Comparison of ENCODE assay signal across 9 cellular contexts in the genomic region with DNA sequence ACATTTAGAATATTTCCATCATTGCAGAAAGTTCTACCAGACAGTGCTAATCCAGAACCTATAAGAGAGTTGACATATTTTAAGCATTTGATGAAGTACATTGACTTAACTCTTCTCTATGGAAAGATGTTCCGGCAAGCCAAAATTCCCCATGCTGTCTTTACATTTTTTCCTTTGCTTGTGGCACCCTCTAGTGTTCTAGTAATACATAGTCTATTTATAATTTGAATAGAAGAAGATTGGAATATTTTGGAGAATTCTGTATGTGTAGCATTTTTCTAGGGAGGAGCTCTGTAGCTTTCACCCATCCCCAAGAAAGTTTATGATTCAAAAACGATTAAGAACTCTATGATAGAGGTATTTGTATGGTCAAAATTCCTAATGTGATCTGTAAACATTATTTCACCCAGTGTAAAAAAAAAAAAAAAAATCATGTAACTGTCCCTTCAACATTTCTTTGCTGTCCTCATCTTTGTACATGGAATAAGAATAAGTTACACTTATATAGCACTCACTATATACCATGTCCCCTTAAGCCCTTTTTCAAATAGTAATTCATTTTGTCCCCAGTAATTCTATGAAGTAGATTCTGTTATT.
DNase-seq lines count a peak whose midpoint lies in the region; ATAC-seq, FAIRE-seq and TF ChIP-seq lines count a peak whose summit lies in the region.
"Had no signal": no experiment of that assay in that cellular context is flagged by ENCODE, and none has a peak within 500 bp of the region (broad histone marks: within the 10 kb centered on the region; RNA-seq: fewer than 3 reads in every experiment).

No MANE protein-coding gene starts in this region.

- no peak overlapping the region for H3K27ac ChIP-seq in VCaP
- H3K27ac ChIP-seq: neutrophil had no signal

- FAIRE-seq in G401.6 (lab: Jason Lieb, UNC): peak; percentile 89

- TF ChIP-seq CTCF in VCaP (conservative IDR thresholded peaks at IDR 0.05): peak; percentile 77

- peak; percentile 68 for DNase-seq in NCI-H1417 treated with DMSO at 0.1 percent for 48 hours (lab: John Stamatoyannopoulos, UW)
- peak; percentile 82 for DNase-seq in inferior parietal cortex (ENCODE audit: extremely low spot score)
- no peak for DNase-seq in effector CD4-positive, alpha-beta T cell
- no peak for DNase-seq in stimulated activated CD4-positive, alpha-beta T cell treated with anti-CD3 and anti-CD28 coated beads, Interleukin-2, amount 100 ng/mL, for 48 hours

- ATAC-seq in GM21381 (IDR thresholded peaks at IDR 0.05; ENCODE audit: unreplicated experiment) (no peak), GM21576 (IDR thresholded peaks at IDR 0.05; ENCODE audit: unreplicated experiment) (no peak)

Comparison
In these comparisons a context has a peak if more than half of its experiments do, and no peak if none do; other contexts are left out.
1. DNase-seq: peak in NCI-H1417 treated with DMSO at 0.1 percent for 48 hours (single experiment) and inferior parietal cortex (single experiment); none in effector CD4-positive, alpha-beta T cell (single experiment) and stimulated activated CD4-positive, alpha-beta T cell treated with anti-CD3 and anti-CD28 coated beads, Interleukin-2, amount 100 ng/mL, for 48 hours (0 of 2).